ENCODE assay signal across 8 cellular contexts in genomic region chr5:80569961-80570786, GRCh38. TPM values are rescaled to one million over a fixed set of nuclear protein-coding genes. Genes with fewer than 3 reads are reported as not detected.
A peak's percentile ranks its signal among the peaks of the same experiment; 100 is the strongest.
DNase-seq lines count a peak whose midpoint lies in the region; ATAC-seq lines count a peak whose summit lies in the region.

Gene ANKRD34B, minus strand, starts transcription at chr5:80570280. Its CDS starts 10,261 bp downstream, at chr5:80560019.

- no peak for ATAC-seq in HG02623 (IDR thresholded peaks at IDR 0.05; ENCODE audit: unreplicated experiment)
- no peak for ATAC-seq in HG03095 (IDR thresholded peaks at IDR 0.05; ENCODE audit: unreplicated experiment)

- H3K4me3 ChIP-seq in duodenal mucosa (ENCODE audit: low read depth in 1 of 2, low read length in 2 of 2): peak within 1 kb of the TSS; percentile 43 to 55
- peak within 1 kb of the TSS; percentile 34 for H3K4me3 ChIP-seq in mononuclear cell (ENCODE audit: low read length)
- H3K4me3 ChIP-seq in urinary bladder (ENCODE audit: low read depth, low read length): peak within 1 kb of the TSS; percentile 37

- 2% methylated on average over 73 of the region's 73 CpGs for WGBS in urinary bladder

- H3K9me3 ChIP-seq in duodenal mucosa (ENCODE audit: control insufficient read depth in 1 of 2, low read length in 2 of 2) (no peaks in the 10 kb centered on the region), mononuclear cell (ENCODE audit: low read depth, low read length) (no peaks in the 10 kb centered on the region)

- peaks cover 0 to 5% of the 10 kb centered on the region in 2 donors for H3K4me1 ChIP-seq in duodenal mucosa (ENCODE audit: control insufficient read depth in 1 of 2, insufficient read depth in 2 of 2, low read length in 2 of 2)
- peaks cover 16% of the 10 kb centered on the region for H3K4me1 ChIP-seq in mononuclear cell (ENCODE audit: insufficient read depth, low read length)
- no peaks in the 10 kb centered on the region for H3K4me1 ChIP-seq in urinary bladder (ENCODE audit: insufficient read depth)

- H3K27me3 ChIP-seq in duodenal mucosa (ENCODE audit: control insufficient read depth in 1 of 2, insufficient read depth in 2 of 2, low read length in 2 of 2) (peaks cover 44 to 53% of the 10 kb centered on the region in 2 donors), mononuclear cell (ENCODE audit: insufficient read depth, low read length) (peaks cover 73% of the 10 kb centered on the region)

- no peaks in the 10 kb centered on the region for H3K36me3 ChIP-seq in duodenal mucosa (ENCODE audit: control insufficient read depth in 1 of 2, insufficient read depth in 2 of 2, low read length in 2 of 2)
- no peaks in the 10 kb centered on the region for H3K36me3 ChIP-seq in urinary bladder (ENCODE audit: insufficient read depth)

- DNase-seq in stimulated activated CD4-positive, alpha-beta T cell treated with anti-CD3 and anti-CD28 coated beads, Interleukin-12 subunit alpha, Interleukin-12 subunit beta, amount 100 ng/mL, for 48 hours (ENCODE audit: low read depth in 2 of 3, low spot score in 1 of 3): peak; percentile 15 to 30 (median 29)
- DNase-seq in stimulated activated CD4-positive, alpha-beta T cell treated with anti-CD3 and anti-CD28 coated beads, Interleukin-4, amount 100 ng/mL, for 1 hour: no peak
- DNase-seq in NOMO-1 treated with dmso at 0.1 percent for 144 hours (lab: John Stamatoyannopoulos, UW; ENCODE audit: unreplicated experiment): peak; percentile 40

- no peak within 1 kb of the TSS for H3K27ac ChIP-seq in duodenal mucosa (ENCODE audit: low read depth, low read length)
- no peak within 1 kb of the TSS for H3K27ac ChIP-seq in urinary bladder (ENCODE audit: low read depth)

- H3K9ac ChIP-seq in duodenal mucosa (ENCODE audit: low read depth in 1 of 2, low read length in 2 of 2): no peak within 1 kb of the TSS

RNA-seq across cellular contexts. Expression of gene ANKRD34B, which starts in this region (rescaled TPM):
- total RNA-seq in mononuclear cell: 0.10 TPM
- total RNA-seq in urinary bladder: not detected
- polyA plus RNA-seq in urinary bladder: not detected
